ENCODE assay signal across 17 cellular contexts in the genomic region with DNA sequence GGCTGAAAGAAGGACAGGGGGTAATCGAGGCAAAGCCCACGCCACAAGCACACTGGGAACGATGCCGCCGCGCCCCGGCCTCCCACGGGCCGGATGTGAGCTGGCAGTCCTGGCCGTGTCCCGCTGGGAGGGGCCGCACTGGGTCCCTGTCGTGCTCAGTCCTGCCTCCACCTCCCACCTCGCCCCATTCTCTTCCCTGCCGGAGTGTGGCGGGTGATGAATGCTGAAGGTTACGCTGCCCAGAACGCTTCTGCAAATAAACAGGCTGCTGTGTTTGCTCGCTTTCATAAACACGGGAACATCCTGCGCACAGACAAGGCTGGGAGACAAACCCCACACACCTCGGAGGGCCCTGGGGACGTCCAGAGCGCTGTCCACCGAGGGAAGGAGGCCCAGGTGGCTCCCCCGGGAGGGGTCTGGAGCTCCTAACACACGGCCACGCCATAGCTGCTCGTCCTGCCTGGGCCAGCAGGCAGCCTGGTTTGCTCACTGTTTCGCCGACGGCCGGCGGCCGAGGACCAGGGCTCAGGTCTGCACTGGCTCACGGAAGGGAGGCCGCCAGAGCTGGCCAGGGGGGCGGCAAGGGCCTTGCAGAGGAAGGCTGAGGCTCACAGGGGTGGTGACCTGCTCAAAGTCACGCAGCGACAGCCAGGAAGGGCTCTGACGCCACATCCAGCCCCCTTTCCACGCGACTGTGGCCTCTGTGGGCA. TPM values are rescaled to one million over a fixed set of nuclear protein-coding genes. Genes with fewer than 3 reads are reported as not detected.
DNase-seq lines count a peak whose midpoint lies in the region; ATAC-seq and TF ChIP-seq lines count a peak whose summit lies in the region.
"Had no signal": no experiment of that assay in that cellular context is flagged by ENCODE, and none has a peak within 500 bp of the region (broad histone marks: within the 10 kb centered on the region; RNA-seq: fewer than 3 reads in every experiment).

No MANE protein-coding gene starts in this region.

- H3K36me3 ChIP-seq in H7 (replicated peaks; ENCODE audit: control insufficient read depth, insufficient read depth, low read length) (no peaks in the 10 kb centered on the region; the same call in 1 of the 2 replicates), esophagus squamous epithelium (peaks cover 0 to 16% (median 0%) of the 10 kb centered on the region in 3 donors), osteoblast (ENCODE audit: insufficient read depth, low read length) (peaks cover 17% of the 10 kb centered on the region)

- no peaks in the 10 kb centered on the region for H3K9me3 ChIP-seq in esophagus squamous epithelium
- no peaks in the 10 kb centered on the region for H3K9me3 ChIP-seq in osteoblast (ENCODE audit: low read depth, low read length)

- ATAC-seq in activated naive CD8-positive, alpha-beta T cell treated with anti-CD3 and anti-CD28 coated beads, Interleukin-2, amount 50 U/mL, for 24 hours: no peak
- ATAC-seq in GM19455 (IDR thresholded peaks at IDR 0.05; ENCODE audit: unreplicated experiment) (no peak), GM21576 (IDR thresholded peaks at IDR 0.05; ENCODE audit: unreplicated experiment) (no peak)
- ATAC-seq: activated CD8-positive, alpha-beta T cell treated with anti-CD3 and anti-CD28 coated beads for 36 hours; activated T-helper 17 cell treated with anti-CD3 and anti-CD28 coated beads, Interleukin-2, amount 50 U/mL, for 72 hours had no signal

- no peak for TF ChIP-seq CTCF in esophagus squamous epithelium (IDR thresholded peaks at IDR 0.05)
- no peak for TF ChIP-seq CTCF in osteoblast (IDR thresholded peaks at IDR 0.05; ENCODE audit: extremely low read depth, low read depth, low read length)

- H3K27ac ChIP-seq in esophagus squamous epithelium (peak overlapping the region in 3 of 4 donors; percentile 11 to 99 (median 31)), osteoblast (ENCODE audit: low read depth, low read length) (peak overlapping the region; percentile 45)
- H3K27ac ChIP-seq: C4-2B had no signal

- H4K20me1 ChIP-seq in osteoblast (ENCODE audit: insufficient read depth, low read length): peaks cover 16% of the 10 kb centered on the region

- 50 to 59% methylated on average over 2 to 18 of the region's 43 CpGs for WGBS in esophagus squamous epithelium, 2 donors

- H3K4me1 ChIP-seq in esophagus squamous epithelium (peaks cover 16 to 48% (median 19%) of the 10 kb centered on the region in 3 donors), osteoblast (ENCODE audit: insufficient read depth, low read length) (peaks cover 24% of the 10 kb centered on the region)

- H2AFZ ChIP-seq in osteoblast (ENCODE audit: low read length): no peak overlapping the region

- no peak overlapping the region for H3K4me3 Mint-ChIP-seq in activated naive CD8-positive, alpha-beta T cell treated with anti-CD3 and anti-CD28 coated beads, Interleukin-2, amount 50 U/mL, for 24 hours
- H3K4me3 Mint-ChIP-seq: activated CD8-positive, alpha-beta T cell treated with anti-CD3 and anti-CD28 coated beads for 36 hours; activated T-helper 17 cell treated with anti-CD3 and anti-CD28 coated beads, Interleukin-2, amount 50 U/mL, for 72 hours had no signal

- peak overlapping the region; percentile 61 for H3K4me2 ChIP-seq in osteoblast (ENCODE audit: insufficient read depth, low read length)

- H3K27me3 ChIP-seq in H7 (ENCODE audit: control insufficient read depth, insufficient read depth, low read length) (no peaks in the 10 kb centered on the region), esophagus squamous epithelium (peaks cover 0 to 18% (median 0%) of the 10 kb centered on the region in 4 donors), osteoblast (ENCODE audit: insufficient read depth, low read length) (no peaks in the 10 kb centered on the region)

- no peaks in the 10 kb centered on the region for H3K9me3 Mint-ChIP-seq in activated naive CD8-positive, alpha-beta T cell treated with anti-CD3 and anti-CD28 coated beads, Interleukin-2, amount 50 U/mL, for 24 hours
- H3K9me3 Mint-ChIP-seq: activated CD8-positive, alpha-beta T cell treated with anti-CD3 and anti-CD28 coated beads for 36 hours; activated T-helper 17 cell treated with anti-CD3 and anti-CD28 coated beads, Interleukin-2, amount 50 U/mL, for 72 hours had no signal

- intact Hi-C loops in esophagus squamous epithelium (cut with DNase I): no loop called here

- H3K27ac Mint-ChIP-seq in activated naive CD8-positive, alpha-beta T cell treated with anti-CD3 and anti-CD28 coated beads, Interleukin-2, amount 50 U/mL, for 24 hours: no peak overlapping the region
- H3K27ac Mint-ChIP-seq: activated CD8-positive, alpha-beta T cell treated with anti-CD3 and anti-CD28 coated beads for 36 hours; activated T-helper 17 cell treated with anti-CD3 and anti-CD28 coated beads, Interleukin-2, amount 50 U/mL, for 72 hours had no signal

- DNase-seq in AG08396 (ENCODE audit: low spot score) (peak; percentile 65), H7 (peak; percentile 66), esophagus squamous epithelium (lab: John Stamatoyannopoulos, UW) (no peak), osteoblast (ENCODE audit: insufficient read length, low spot score, missing footprints) (peak; percentile 97), activated gamma-delta T cell (lab: John Stamatoyannopoulos, UW) (no peak)
- no peak for DNase-seq in activated naive CD8-positive, alpha-beta T cell treated with anti-CD3 and anti-CD28 coated beads, Interleukin-2, amount 50 U/mL, for 24 hours
- DNase-seq: activated CD8-positive, alpha-beta T cell treated with anti-CD3 and anti-CD28 coated beads for 36 hours; GDM1; hypothalamus; NCI-H1417; NCI-H2227 treated with DMSO at 0.1 percent for 48 hours; nucleus accumbens had no signal

- TF ChIP-seq POLR2A in esophagus squamous epithelium (IDR thresholded peaks at IDR 0.05): no peak

- H3K36me3 Mint-ChIP-seq in activated naive CD8-positive, alpha-beta T cell treated with anti-CD3 and anti-CD28 coated beads, Interleukin-2, amount 50 U/mL, for 24 hours (ENCODE audit: low read depth): no peaks in the 10 kb centered on the region

- H3K4me3 ChIP-seq in H7 (ENCODE audit: insufficient read depth, low read depth, low read length): no peak overlapping the region
- no peak overlapping the region for H3K4me3 ChIP-seq in esophagus squamous epithelium
- H3K4me3 ChIP-seq in osteoblast (ENCODE audit: insufficient read depth, low read length): peak overlapping the region; percentile 48
- H3K4me3 ChIP-seq: lung had no signal

- peaks cover 12% of the 10 kb centered on the region for H3K79me2 ChIP-seq in osteoblast (ENCODE audit: insufficient read depth, low read length)

- H3K4me1 Mint-ChIP-seq in activated naive CD8-positive, alpha-beta T cell treated with anti-CD3 and anti-CD28 coated beads, Interleukin-2, amount 50 U/mL, for 24 hours: peaks cover 6% of the 10 kb centered on the region
- H3K4me1 Mint-ChIP-seq: activated T-helper 17 cell treated with anti-CD3 and anti-CD28 coated beads, Interleukin-2, amount 50 U/mL, for 72 hours had no signal

- no peaks in the 10 kb centered on the region for H3K27me3 Mint-ChIP-seq in activated naive CD8-positive, alpha-beta T cell treated with anti-CD3 and anti-CD28 coated beads, Interleukin-2, amount 50 U/mL, for 24 hours
- H3K27me3 Mint-ChIP-seq: activated CD8-positive, alpha-beta T cell treated with anti-CD3 and anti-CD28 coated beads for 36 hours; activated T-helper 17 cell treated with anti-CD3 and anti-CD28 coated beads, Interleukin-2, amount 50 U/mL, for 72 hours had no signal

RNA-seq across cellular contexts. Expression of gene DNLZ, which starts 2.3 kb away (rescaled TPM):
- total RNA-seq in H7 (2014; rRNA removed; shearing (Covaris generic)): 11.2 and 20.2 TPM in 2 replicates
- total RNA-seq in esophagus squamous epithelium (10 to 100 TPM in 3 of 4 donors, 1 to 10 TPM in 1; 1.8 to 31.1 (median 19.7) TPM), osteoblast (4.3 and 4.4 TPM in 2 replicates)

RNA-seq across cellular contexts. Expression of gene CARD9, which starts 12.3 kb away (rescaled TPM):
- 0.15 and 0.28 TPM in 2 replicates for total RNA-seq in H7 (2014; rRNA removed; shearing (Covaris generic))
- total RNA-seq in esophagus squamous epithelium (1 to 10 TPM in 2 of 4 donors, under 1 TPM in 2; 0.57 to 1.1 (median 1.0) TPM), osteoblast (1.8 and 5.1 TPM in 2 replicates)

RNA-seq across cellular contexts. Expression of gene GPSM1, which starts 33.9 kb away (rescaled TPM):
- total RNA-seq in H7 (2014; rRNA removed; shearing (Covaris generic)): 17.3 and 22.2 TPM in 2 replicates
- total RNA-seq in esophagus squamous epithelium (1 to 10 TPM in 3 of 4 donors, under 1 TPM in 1; 0.72 to 8.2 (median 1.9) TPM), osteoblast (30.9 and 39.1 TPM in 2 replicates)

RNA-seq across cellular contexts. Expression of gene SNAPC4, which starts 38.8 kb away (rescaled TPM):
- total RNA-seq in H7 (2014; rRNA removed; shearing (Covaris generic)): 13.3 and 14.0 TPM in 2 replicates
- total RNA-seq in esophagus squamous epithelium (1 to 10 TPM; 2.6 to 5.1 (median 4.5) TPM), osteoblast (8.0 and 9.0 TPM in 2 replicates)

RNA-seq across cellular contexts. Expression of gene ENTR1, which starts 49.2 kb away (rescaled TPM):
- 116 and 141 TPM in 2 replicates for total RNA-seq in H7 (2014; rRNA removed; shearing (Covaris generic))
- total RNA-seq in esophagus squamous epithelium (10 to 100 TPM; 24.3 to 31.9 (median 28.2) TPM), osteoblast (37.4 and 40.2 TPM in 2 replicates)

Comparison
In these comparisons a context has a peak if more than half of its experiments do, and no peak if none do; other contexts are left out.
1. DNase-seq: peak in AG08396 (single experiment), H7 (single experiment) and osteoblast (single experiment); none in esophagus squamous epithelium (single experiment), activated naive CD8-positive, alpha-beta T cell treated with anti-CD3 and anti-CD28 coated beads, Interleukin-2, amount 50 U/mL, for 24 hours (single experiment) and activated gamma-delta T cell (single experiment).